1 cellular context compared by ENCODE assay signal in the genomic region with DNA sequence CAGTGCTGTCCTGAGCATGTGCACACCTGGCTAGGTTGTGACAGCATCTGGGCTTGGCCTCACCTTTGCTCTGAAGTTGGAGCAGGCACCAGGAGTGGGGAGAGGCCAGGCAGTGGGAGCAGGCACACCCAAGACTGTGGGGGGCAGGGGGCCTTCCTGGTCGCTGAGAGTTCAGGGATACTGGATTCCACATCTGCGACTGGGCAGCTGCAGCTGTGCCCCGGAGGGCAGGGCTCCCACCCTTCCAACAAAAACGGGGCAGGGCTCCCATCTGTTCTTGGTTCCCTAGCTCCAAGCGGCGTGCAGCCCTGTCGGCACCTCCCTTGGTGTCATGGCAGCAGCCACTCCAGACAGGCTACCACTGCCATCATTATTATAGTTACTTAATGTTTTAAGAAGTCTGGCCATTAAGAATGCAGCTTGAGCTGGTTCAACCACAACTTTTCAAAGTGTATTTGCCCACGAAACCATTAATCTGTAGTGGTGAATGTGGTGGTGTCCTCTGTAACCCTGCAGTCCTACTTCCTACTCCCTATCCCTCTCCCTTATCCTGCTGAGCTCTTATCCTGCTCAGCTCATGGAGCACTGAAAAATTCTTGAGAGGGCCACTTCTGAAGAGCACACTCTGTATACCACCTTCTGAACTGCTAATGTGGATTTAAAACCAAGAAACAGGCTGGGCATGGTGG.
TF ChIP-seq lines count a peak whose summit lies in the region.

No MANE protein-coding gene starts in this region.

TF ChIP-seq in IMR-90, 13 proteins besides CTCF, POLR2A, EP300 and RAD21:
- TF ChIP-seq BHLHE40 (IDR thresholded peaks at IDR 0.05; ENCODE audit: low read depth, low read length) (no peak), NFE2L2 (IDR thresholded peaks at IDR 0.05; ENCODE audit: low read depth, low read length) (no peak), CEBPB (IDR thresholded peaks at IDR 0.05; ENCODE audit: low read depth, low read length) (no peak), CHD1 (IDR thresholded peaks at IDR 0.05; ENCODE audit: low read depth, low read length) (no peak), MAFK (IDR thresholded peaks at IDR 0.05; ENCODE audit: low read depth, low read length) (no peak)
